37 cellular contexts compared by ENCODE assay signal in the genomic region with DNA sequence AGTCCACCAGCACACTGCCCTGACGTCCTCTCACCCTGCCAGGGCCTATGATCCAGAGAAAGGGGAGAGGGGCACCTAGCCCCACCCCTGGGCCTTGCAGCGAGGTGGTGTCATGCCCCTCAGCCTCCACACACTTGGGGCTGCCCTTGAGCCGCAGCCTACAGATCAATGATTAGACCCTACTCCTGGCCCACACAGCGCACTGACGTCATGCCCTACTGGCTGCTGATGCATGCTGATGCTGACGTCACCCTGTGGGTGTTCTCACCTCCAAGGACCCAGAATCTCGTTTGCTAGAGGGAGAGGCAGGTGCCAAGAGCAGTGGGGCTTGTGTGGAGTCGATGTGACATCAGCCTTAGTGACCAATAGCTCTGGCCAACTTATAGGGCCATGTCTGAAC. TPM values are rescaled to one million over a fixed set of nuclear protein-coding genes. Genes with fewer than 3 reads are reported as not detected.
"Had no signal": no experiment of that assay in that cellular context is flagged by ENCODE, and none has a peak within 500 bp of the region (broad histone marks: within the 10 kb centered on the region; RNA-seq: fewer than 3 reads in every experiment).

No MANE protein-coding gene starts in this region.

- H3K27ac ChIP-seq: brain microvascular endothelial cell, coronary artery, dorsolateral prefrontal cortex, gastroesophageal sphincter, ovary, prostate gland, skin epidermis, tibial nerve, vagina had no signal

- H3K9me3 Mint-ChIP-seq: activated CD4-positive, alpha-beta memory T cell treated with anti-CD3 and anti-CD28 coated beads for 36 hours; activated CD4-positive, alpha-beta T cell treated with anti-CD3 and anti-CD28 coated beads, Interleukin-2, amount 10 ng/mL, durations not matched to agents 24 days and 14 days; naive B cell; nephron progenitor cell; stimulated activated naive B cell treated with anti-CD40 and anti-IgM and Interleukin-4, amounts not matched to agents 10 μg/mL and 1 μg/mL and 100 μg/mL, for 72 hours had no signal

- H3K27ac Mint-ChIP-seq: activated CD4-positive, alpha-beta memory T cell treated with anti-CD3 and anti-CD28 coated beads for 36 hours; activated CD4-positive, alpha-beta T cell treated with anti-CD3 and anti-CD28 coated beads, Interleukin-2, amount 10 ng/mL, durations not matched to agents 24 days and 14 days; mesothelial cell of epicardium; naive B cell; nephron progenitor cell; stimulated activated naive B cell treated with anti-CD40 and anti-IgM and Interleukin-4, amounts not matched to agents 10 μg/mL and 1 μg/mL and 100 μg/mL, for 72 hours; T-helper 17 cell had no signal

- H3K4me1 ChIP-seq: gastroesophageal sphincter, prostate gland, tibial nerve, vagina had no signal

- DNase-seq: activated CD4-positive, alpha-beta memory T cell treated with anti-CD3 and anti-CD28 coated beads for 36 hours; activated CD4-positive, alpha-beta T cell treated with anti-CD3 and anti-CD28 coated beads, Interleukin-2, amount 10 ng/mL, durations not matched to agents 24 days and 14 days; activated CD4-positive, CD25-positive, alpha-beta regulatory T cell treated with anti-CD3 and anti-CD28 coated beads, Interleukin-2, amount 50 U/mL, for 72 hours; activated CD8-positive, alpha-beta memory T cell treated with anti-CD3 and anti-CD28 coated beads, Interleukin-2, amount 50 U/mL, for 4 hours; activated gamma-delta T cell; activated naive CD4-positive, alpha-beta T cell treated with anti-CD3 and anti-CD28 coated beads, Interleukin-2, amount 50 U/mL, for 16 hours; activated T-cell treated with anti-CD3 and anti-CD28 coated beads, Interleukin-2, amount 50 U/mL, for 1 hour; amniotic stem cell; brain microvascular endothelial cell; dorsolateral prefrontal cortex; effector memory CD4-positive, alpha-beta T cell; hippocampal formation; left cardiac atrium; left ventricle myocardium superior; naive B cell; nephron progenitor cell; ovary; retina; stimulated activated CD4-positive, alpha-beta T cell treated with anti-CD3 and anti-CD28 coated beads, Interleukin-12 subunit alpha, Interleukin-12 subunit beta, amount 100 ng/mL, for 4 hours; stimulated activated CD4-positive, alpha-beta T cell treated with anti-CD3 and anti-CD28 coated beads, Interleukin-4, amount 100 ng/mL, for 24 hours; stimulated activated naive B cell treated with anti-CD40 and anti-IgM and Interleukin-4, amounts not matched to agents 10 μg/mL and 1 μg/mL and 100 μg/mL, for 72 hours; T-helper 17 cell; T1000 had no signal

- ATAC-seq: gastroesophageal sphincter; left cardiac atrium; left ventricle myocardium superior; sciatic nerve; stimulated activated naive B cell treated with anti-CD40 and anti-IgM and Interleukin-4, amounts not matched to agents 10 μg/mL and 1 μg/mL and 100 μg/mL, for 72 hours; T-helper 17 cell had no signal

- H3K4me1 Mint-ChIP-seq: naive B cell had no signal

- H3K27me3 Mint-ChIP-seq: activated CD4-positive, alpha-beta memory T cell treated with anti-CD3 and anti-CD28 coated beads for 36 hours had no signal

- H3K9me3 ChIP-seq: gastroesophageal sphincter, ovary, prostate gland, tibial nerve, vagina had no signal

- H3K36me3 ChIP-seq: brain microvascular endothelial cell, gastroesophageal sphincter, ovary, prostate gland, tibial nerve, vagina had no signal

- H3K4me3 ChIP-seq: coronary artery, dorsolateral prefrontal cortex, gastroesophageal sphincter, ovary, prostate gland, skin epidermis, tibial nerve, vagina had no signal

- H3K4me3 Mint-ChIP-seq: activated CD4-positive, alpha-beta memory T cell treated with anti-CD3 and anti-CD28 coated beads for 36 hours; activated CD4-positive, alpha-beta T cell treated with anti-CD3 and anti-CD28 coated beads, Interleukin-2, amount 10 ng/mL, durations not matched to agents 24 days and 14 days; mesothelial cell of epicardium; naive B cell; nephron progenitor cell; stimulated activated naive B cell treated with anti-CD40 and anti-IgM and Interleukin-4, amounts not matched to agents 10 μg/mL and 1 μg/mL and 100 μg/mL, for 72 hours; T-helper 17 cell had no signal

- H3K27me3 ChIP-seq: brain microvascular endothelial cell, dorsolateral prefrontal cortex, gastroesophageal sphincter, ovary, tibial nerve, vagina had no signal

RNA-seq across cellular contexts. Expression of gene ARL14, which starts 18.0 kb away (rescaled TPM):
- total RNA-seq: activated CD4-positive, alpha-beta memory T cell treated with anti-CD3 and anti-CD28 coated beads for 36 hours; activated CD4-positive, alpha-beta T cell treated with anti-CD3 and anti-CD28 coated beads, Interleukin-2, amount 10 ng/mL, durations not matched to agents 24 days and 14 days; activated CD8-positive, alpha-beta memory T cell treated with anti-CD3 and anti-CD28 coated beads for 36 hours; cardiac septum; cerebellum; dorsolateral prefrontal cortex; epithelial cell of proximal tubule; gastroesophageal sphincter; left cardiac atrium; left ventricle myocardium superior; lung microvascular endothelial cell; mesothelial cell of epicardium; ovary; prostate gland; sciatic nerve; T-helper 17 cell; temporal lobe; tibial nerve; vagina had no signal
- polyA plus RNA-seq: ovary had no signal
